ENCODE assay signal across 24 cellular contexts in genomic region chr1:169156537-169156936, GRCh38. TPM values are rescaled to one million over a fixed set of nuclear protein-coding genes. Genes with fewer than 3 reads are reported as not detected.
A peak's percentile ranks its signal among the peaks of the same experiment; 100 is the strongest.
DNase-seq lines count a peak whose midpoint lies in the region; ATAC-seq, FAIRE-seq and TF ChIP-seq lines count a peak whose summit lies in the region.
"Had no signal": no experiment of that assay in that cellular context is flagged by ENCODE, and none has a peak within 500 bp of the region (broad histone marks: within the 10 kb centered on the region; RNA-seq: fewer than 3 reads in every experiment).

No MANE protein-coding gene starts in this region.

- H3K27me3 Mint-ChIP-seq in activated CD4-positive, alpha-beta T cell treated with anti-CD3 and anti-CD28 coated beads, Interleukin-2, amount 10 ng/mL, durations not matched to agents 24 days and 14 days: no peaks in the 10 kb centered on the region
- H3K27me3 Mint-ChIP-seq: B cell; CD4-positive, CD25-positive, alpha-beta regulatory T cell had no signal

- TF ChIP-seq RAD21 in liver (IDR thresholded peaks at IDR 0.05) (no peak), HepG2 (CRISPR knock-in tag; IDR thresholded peaks at IDR 0.05) (no peak)

- H3K9ac ChIP-seq in liver (ENCODE audit: low read depth in 1 of 2, low read length in 2 of 2) (no peak overlapping the region), HepG2 (ENCODE audit: insufficient read depth, low read depth, low read length) (no peak overlapping the region)
- H3K9ac ChIP-seq: BLaER1 had no signal

- no peak overlapping the region for H2AFZ ChIP-seq in HepG2 (ENCODE audit: low read length)

- POLR2A ChIA-PET in HepG2 (lab: Yijun Ruan, JAX): no interaction called here

- no peaks in the 10 kb centered on the region for H3K9me3 Mint-ChIP-seq in activated CD4-positive, alpha-beta T cell treated with anti-CD3 and anti-CD28 coated beads, Interleukin-2, amount 10 ng/mL, durations not matched to agents 24 days and 14 days
- H3K9me3 Mint-ChIP-seq: CD4-positive, CD25-positive, alpha-beta regulatory T cell; CD8-positive, alpha-beta T cell; HFFc6 had no signal

- CTCF ChIA-PET in HepG2 (lab: Yijun Ruan, JAX; ENCODE audit: low intra/inter-chr PET ratio, low total read pairs): no interaction called here

- H4K20me1 ChIP-seq in HepG2 (ENCODE audit: insufficient read depth, low read length): no peaks in the 10 kb centered on the region
- H4K20me1 ChIP-seq: BLaER1 had no signal

- TF ChIP-seq CTCF in liver (IDR thresholded peaks at IDR 0.05; ENCODE audit: low read depth, low read length, missing input control) (no peak), HepG2 (CRISPR knock-in tag; IDR thresholded peaks at IDR 0.05) (no peak), uterus (IDR thresholded peaks at IDR 0.05) (no peak)

- H3K27me3 ChIP-seq in liver (ENCODE audit: control insufficient read depth in 4 of 4, insufficient read depth in 4 of 4, low read length in 3 of 4): no peaks in the 10 kb centered on the region
- no peaks in the 10 kb centered on the region for H3K27me3 ChIP-seq in HepG2 (ENCODE audit: control insufficient read depth in 1 of 2, insufficient read depth in 2 of 2, low read length in 2 of 2)
- H3K27me3 ChIP-seq in uterus: no peaks in the 10 kb centered on the region
- H3K27me3 ChIP-seq: BLaER1 had no signal

- no peaks in the 10 kb centered on the region for H3K79me2 ChIP-seq in HepG2 (ENCODE audit: insufficient read depth, low read length)

- no peak for ATAC-seq in HepG2
- ATAC-seq in left lobe of liver: peak; percentile 53
- ATAC-seq in GM21619 (IDR thresholded peaks at IDR 0.05; ENCODE audit: unreplicated experiment): no peak
- ATAC-seq: CD8-positive, alpha-beta T cell; GM12878 had no signal

- H3K27ac Mint-ChIP-seq in activated CD4-positive, alpha-beta T cell treated with anti-CD3 and anti-CD28 coated beads, Interleukin-2, amount 10 ng/mL, durations not matched to agents 24 days and 14 days: no peak overlapping the region
- H3K27ac Mint-ChIP-seq: B cell; CD4-positive, CD25-positive, alpha-beta regulatory T cell; CD8-positive, alpha-beta T cell; HFFc6 had no signal

- 46% methylated on average over 3 of the region's 3 CpGs for WGBS in liver
- WGBS in HepG2 (ENCODE audit: low lambda C conversion rate): 94% methylated on average over 3 of the region's 3 CpGs

- peaks cover 0 to 5% (median 4%) of the 10 kb centered on the region in 4 donors for H3K4me1 ChIP-seq in liver (ENCODE audit: control insufficient read depth in 4 of 4, insufficient read depth in 4 of 4, low read length in 3 of 4)
- peaks cover 11% of the 10 kb centered on the region for H3K4me1 ChIP-seq in HepG2 (ENCODE audit: insufficient read depth, low read length)
- H3K4me1 ChIP-seq in uterus: peaks cover 0 to 7% of the 10 kb centered on the region in 2 donors
- H3K4me1 ChIP-seq: BLaER1, Caco-2, HAP-1 had no signal

- no peak for FAIRE-seq in HepG2 (lab: Jason Lieb, UNC)
- FAIRE-seq: A204.1, GM12878, GM19239, H54 had no signal

- no TSS peak for BruUV-seq in HepG2 (replicated peaks; lab: Mats Ljungman, UMichigan)

- no peak overlapping the region for H3K4me2 ChIP-seq in HepG2 (ENCODE audit: low read depth, low read length)
- H3K4me2 ChIP-seq: BLaER1 had no signal

- no peak overlapping the region for H3K27ac ChIP-seq in liver (ENCODE audit: low read depth in 1 of 2, low read length in 2 of 2)
- no peak overlapping the region for H3K27ac ChIP-seq in HepG2 (ENCODE audit: extremely low read length, insufficient read depth, low read length)
- peak overlapping the region; percentile 89 to 90 for H3K27ac ChIP-seq in uterus
- H3K27ac ChIP-seq: 22Rv1, BLaER1, C4-2B had no signal

- no peak for DNase-seq in HepG2 (ENCODE audit: low spot score)
- no peak for DNase-seq in left lobe of liver (ENCODE audit: low spot score)
- no peak for DNase-seq in uterus
- DNase-seq in activated CD4-positive, alpha-beta T cell treated with anti-CD3 and anti-CD28 coated beads, Interleukin-2, amount 10 ng/mL, durations not matched to agents 24 days and 14 days: no peak
- DNase-seq: Caco-2; CD4-positive, CD25-positive, alpha-beta regulatory T cell; CD8-positive, alpha-beta T cell; DMS 273 treated with DMSO at 0.1 percent for 48 hours; DMS79; EL; GDM1; GOT3; HFFc6 had no signal

- H3K4me3 Mint-ChIP-seq in activated CD4-positive, alpha-beta T cell treated with anti-CD3 and anti-CD28 coated beads, Interleukin-2, amount 10 ng/mL, durations not matched to agents 24 days and 14 days: no peak overlapping the region
- H3K4me3 Mint-ChIP-seq: B cell; CD4-positive, CD25-positive, alpha-beta regulatory T cell; CD8-positive, alpha-beta T cell; HFFc6 had no signal

- H3K4me1 Mint-ChIP-seq in activated CD4-positive, alpha-beta T cell treated with anti-CD3 and anti-CD28 coated beads, Interleukin-2, amount 10 ng/mL, durations not matched to agents 24 days and 14 days: no peaks in the 10 kb centered on the region
- H3K4me1 Mint-ChIP-seq: B cell; CD4-positive, CD25-positive, alpha-beta regulatory T cell had no signal

- intact Hi-C loops in HepG2 (cut with micrococcal nuclease; ENCODE audit: unreplicated experiment): no loop called here
- intact Hi-C loops in uterus (cut with DNase I; ENCODE audit: low total_unique reads): no loop called here
- intact Hi-C loops in activated CD4-positive, alpha-beta T cell treated with anti-CD3 and anti-CD28 coated beads, Interleukin-2, amount 10 ng/mL, durations not matched to agents 24 days and 14 days (cut with micrococcal nuclease): no loop called here

- TF ChIP-seq POLR2A in HepG2 (IDR thresholded peaks at IDR 0.05; ENCODE audit: insufficient read depth in 1 of 2, low read depth in 2 of 2, low read length in 2 of 2): no peak
- TF ChIP-seq POLR2A in uterus (IDR thresholded peaks at IDR 0.05): no peak

- in situ Hi-C loops in HepG2 (cut with HindIII; ENCODE audit: extremely low pct_ligation_motif_present, low pct_unique_long_range_greater_than_20kb): no loop called here

- H3K4me3 ChIP-seq in liver (ENCODE audit: low read depth in 1 of 3, low read length in 3 of 3): no peak overlapping the region
- H3K4me3 ChIP-seq in HepG2 (replicated peaks in 1 of 3; ENCODE audit: insufficient read depth in 1 of 3, low read depth in 2 of 3, low read length in 3 of 3): no peak overlapping the region
- no peak overlapping the region for H3K4me3 ChIP-seq in uterus
- H3K4me3 ChIP-seq: BLaER1, GM12878, HAP-1 had no signal

- TF ChIP-seq EP300 in HepG2 (IDR thresholded peaks at IDR 0.05; ENCODE audit: low read depth in 2 of 2, low read length in 2 of 2): no peak
- no peak for TF ChIP-seq EP300 in HepG2 (CRISPR knock-in tag; IDR thresholded peaks at IDR 0.05; ENCODE audit: borderline replicate concordance)

- no peaks in the 10 kb centered on the region for H3K36me3 Mint-ChIP-seq in activated CD4-positive, alpha-beta T cell treated with anti-CD3 and anti-CD28 coated beads, Interleukin-2, amount 10 ng/mL, durations not matched to agents 24 days and 14 days (ENCODE audit: low read depth)
- H3K36me3 Mint-ChIP-seq: CD4-positive, CD25-positive, alpha-beta regulatory T cell; CD8-positive, alpha-beta T cell had no signal

- H3K36me3 ChIP-seq in liver (ENCODE audit: control insufficient read depth in 4 of 4, insufficient read depth in 3 of 4, low read depth in 1 of 4, low read length in 3 of 4) (no peaks in the 10 kb centered on the region), HepG2 (replicated peaks in 1 of 2; ENCODE audit: control insufficient read depth in 1 of 2, insufficient read depth in 2 of 2, low read length in 2 of 2) (no peaks in the 10 kb centered on the region), uterus (no peaks in the 10 kb centered on the region)
- H3K36me3 ChIP-seq: BLaER1, HAP-1 had no signal

- H3K9me3 ChIP-seq in liver (ENCODE audit: control insufficient read depth in 4 of 4, low read length in 3 of 4) (no peaks in the 10 kb centered on the region), HepG2 (ENCODE audit: low read length) (no peaks in the 10 kb centered on the region), uterus (no peaks in the 10 kb centered on the region)
- H3K9me3 ChIP-seq: BLaER1, Caco-2, HAP-1 had no signal

TF ChIP-seq in liver, 16 proteins besides CTCF, POLR2A, EP300 and RAD21:
- no peak for TF ChIP-seq HNF4G (IDR thresholded peaks at IDR 0.05)
- peak in 1 of 2 donors; percentile 29 for TF ChIP-seq RXRA (IDR thresholded peaks at IDR 0.05)
- TF ChIP-seq HNF4A (conservative IDR thresholded peaks at IDR 0.05): peak; percentile 38 to 50

TF ChIP-seq in HepG2, 621 proteins besides CTCF, POLR2A, EP300 and RAD21 (continues in another document):
- no peak for TF ChIP-seq MXD1 (CRISPR knock-in tag; IDR thresholded peaks at IDR 0.05)

RNA-seq across cellular contexts. Expression of gene ATP1B1, which starts 50.0 kb away (rescaled TPM):
- total RNA-seq in liver (10 to 100 TPM; 36.1 to 53.8 TPM), HepG2 (2016; rRNA removed; fragmentation: Illumina TruSeq; extraction: Trizol) (89.8 and 135 TPM in 2 replicates), left lobe of liver (70.3 TPM), uterus (100 to 1,000 TPM in 3 of 4 donors, 10 to 100 TPM in 1; 52.6 to 210 (median 111) TPM)
- polyA plus RNA-seq in liver (10 to 100 TPM; 39.1 to 57.0 TPM), HepG2 (2011; rRNA removed) (134 TPM in 2 replicates)
- total RNA-seq in HepG2 (2016; cell fraction: cytosol; rRNA removed; fragmentation: Illumina TruSeq; extraction: Trizol; ENCODE audit: low read depth): 15.3 and 17.7 TPM in 2 replicates
- total RNA-seq in HepG2 (2016; cell fraction: insoluble cytoplasmic fraction; rRNA removed; fragmentation: Illumina TruSeq; extraction: Trizol): 83.4 and 139 TPM in 2 replicates
- 47.8 and 51.7 TPM in 2 replicates for total RNA-seq in HepG2 (2016; cell fraction: membrane; rRNA removed; fragmentation: Illumina TruSeq; extraction: Trizol)
- total RNA-seq in HepG2 (2016; cell fraction: nucleus; rRNA removed; fragmentation: Illumina TruSeq; extraction: Trizol): 170 and 186 TPM in 2 replicates
- polyA plus RNA-seq in HepG2 (2011; cell fraction: cytosol; rRNA removed): 63.8 and 107 TPM in 2 replicates
- polyA plus RNA-seq in HepG2 (2011; cell fraction: nucleus; rRNA removed): 45.7 and 54.4 TPM in 2 replicates
- polyA plus RNA-seq in HepG2 (2012): 194 and 216 TPM in 2 replicates
- polyA plus RNA-seq in HepG2 (2016; cell fraction: cytosol; fragmentation: Illumina TruSeq; extraction: Trizol; ENCODE audit: low read depth): 12.7 and 13.7 TPM in 2 replicates
- polyA plus RNA-seq in HepG2 (2016; cell fraction: insoluble cytoplasmic fraction; fragmentation: Illumina TruSeq; extraction: Trizol; ENCODE audit: low read depth): 116 and 118 TPM in 2 replicates
- 31.8 and 33.5 TPM in 2 replicates for polyA plus RNA-seq in HepG2 (2016; cell fraction: membrane; fragmentation: Illumina TruSeq; extraction: Trizol; ENCODE audit: low read depth)
- polyA plus RNA-seq in HepG2 (2016; cell fraction: nucleus; fragmentation: Illumina TruSeq; extraction: Trizol; ENCODE audit: insufficient read depth, low read depth): 298 and 311 TPM in 2 replicates
- polyA minus RNA-seq in HepG2 (2011; rRNA and poly(A)+ RNA removed; ENCODE audit: low replicate concordance): 26.2 and 55.9 TPM in 2 replicates
- polyA minus RNA-seq in HepG2 (2011; cell fraction: cytosol; rRNA and poly(A)+ RNA removed): 118 and 143 TPM in 2 replicates
- 93.7 and 117 TPM in 2 replicates for polyA minus RNA-seq in HepG2 (2011; cell fraction: nucleus; rRNA and poly(A)+ RNA removed)
- 12.5 and 15.3 TPM in 2 replicates for total RNA-seq in activated CD4-positive, alpha-beta T cell treated with anti-CD3 and anti-CD28 coated beads, Interleukin-2, amount 10 ng/mL, durations not matched to agents 24 days and 14 days

Comparison
In these comparisons a context has a peak if more than half of its experiments do, and no peak if none do; other contexts are left out.
1. H3K27ac ChIP-seq: peak in uterus (2 of 2); none in liver (0 of 2) and HepG2 (single experiment).